ENCODE assay signal across 9 cellular contexts in the genomic region with DNA sequence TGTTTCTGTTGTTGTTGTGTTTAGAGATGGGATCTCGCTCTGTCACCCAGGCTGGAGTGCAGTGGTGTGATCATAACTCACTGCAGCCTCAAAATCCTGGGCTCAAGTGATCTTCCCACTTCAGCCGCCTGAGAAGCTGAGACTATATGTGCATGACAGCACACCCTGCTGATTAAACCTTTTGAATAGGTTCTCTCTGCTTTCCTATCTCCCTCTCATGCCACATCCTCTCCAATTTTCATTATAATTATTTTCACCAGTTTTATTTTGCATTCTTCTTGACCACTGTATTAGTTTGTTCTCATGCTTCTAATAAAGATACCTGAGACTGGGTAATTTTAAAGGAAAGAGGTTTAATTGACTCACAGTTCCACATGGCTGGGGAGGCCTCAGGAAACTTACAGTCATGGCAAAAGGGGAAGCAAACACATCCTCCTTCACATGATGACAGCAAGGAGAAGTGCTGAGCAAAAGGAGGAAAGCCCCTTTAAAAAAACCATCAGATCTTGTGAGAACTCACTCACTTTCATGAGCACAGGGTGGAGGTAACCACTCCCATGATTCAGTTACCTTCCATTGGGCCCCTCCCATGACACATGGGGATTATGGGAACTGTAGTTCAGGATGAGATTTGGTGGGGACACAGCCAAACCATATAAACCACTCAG. TPM values are rescaled to one million over a fixed set of nuclear protein-coding genes. Genes with fewer than 3 reads are reported as not detected.
A peak's percentile ranks its signal among the peaks of the same experiment; 100 is the strongest.
DNase-seq lines count a peak whose midpoint lies in the region; ATAC-seq and TF ChIP-seq lines count a peak whose summit lies in the region.
"Had no signal": no experiment of that assay in that cellular context is flagged by ENCODE, and none has a peak within 500 bp of the region (broad histone marks: within the 10 kb centered on the region; RNA-seq: fewer than 3 reads in every experiment).

No MANE protein-coding gene starts in this region.

- POLR2A ChIA-PET in HEK293T (lab: Yijun Ruan, JAX): interaction anchor here (0.8 to 1.6 kb wide), 2 partner anchors 12 to 13 kb away, joined by 3 to 8 read pairs; a partner anchor contains a TSS

- peaks cover 55% of the 10 kb centered on the region for H3K4me1 Mint-ChIP-seq in activated naive CD4-positive, alpha-beta T cell treated with anti-CD3 and anti-CD28 coated beads for 36 hours (ENCODE audit: low read depth)
- peaks cover 48% of the 10 kb centered on the region for H3K4me1 Mint-ChIP-seq in activated T-helper 17 cell treated with anti-CD3 and anti-CD28 coated beads, Interleukin-2, amount 50 U/mL, for 72 hours
- peaks cover 24% of the 10 kb centered on the region for H3K4me1 Mint-ChIP-seq in stimulated activated memory B cell treated with anti-CD40 and anti-IgM and Interleukin-4, amounts not matched to agents 10 μg/mL and 1 μg/mL and 100 μg/mL, for 72 hours

- peaks cover 3 to 98% (median 34%) of the 10 kb centered on the region in 6 donors for H3K36me3 ChIP-seq in spleen

- no peaks in the 10 kb centered on the region for H3K27me3 Mint-ChIP-seq in activated naive CD4-positive, alpha-beta T cell treated with anti-CD3 and anti-CD28 coated beads for 36 hours (ENCODE audit: low read depth)
- no peaks in the 10 kb centered on the region for H3K27me3 Mint-ChIP-seq in activated T-helper 17 cell treated with anti-CD3 and anti-CD28 coated beads, Interleukin-2, amount 50 U/mL, for 72 hours
- H3K27me3 Mint-ChIP-seq in stimulated activated memory B cell treated with anti-CD40 and anti-IgM and Interleukin-4, amounts not matched to agents 10 μg/mL and 1 μg/mL and 100 μg/mL, for 72 hours: no peaks in the 10 kb centered on the region

- intact Hi-C loops in activated naive CD4-positive, alpha-beta T cell treated with anti-CD3 and anti-CD28 coated beads for 36 hours (cut with micrococcal nuclease): loop anchor here (1.0 to 2.0 kb wide), 4 partner anchors 87 to 549 kb away; a partner anchor contains a TSS
- intact Hi-C loops in spleen (cut with DNase I; ENCODE audit: low total_unique reads): no loop called here

- H3K4me3 Mint-ChIP-seq in activated naive CD4-positive, alpha-beta T cell treated with anti-CD3 and anti-CD28 coated beads for 36 hours: no peak overlapping the region
- H3K4me3 Mint-ChIP-seq in activated T-helper 17 cell treated with anti-CD3 and anti-CD28 coated beads, Interleukin-2, amount 50 U/mL, for 72 hours: peak overlapping the region; percentile 58
- H3K4me3 Mint-ChIP-seq in stimulated activated memory B cell treated with anti-CD40 and anti-IgM and Interleukin-4, amounts not matched to agents 10 μg/mL and 1 μg/mL and 100 μg/mL, for 72 hours: no peak overlapping the region

- H3K9me3 Mint-ChIP-seq in activated naive CD4-positive, alpha-beta T cell treated with anti-CD3 and anti-CD28 coated beads for 36 hours: peaks cover 10% of the 10 kb centered on the region
- H3K9me3 Mint-ChIP-seq in activated T-helper 17 cell treated with anti-CD3 and anti-CD28 coated beads, Interleukin-2, amount 50 U/mL, for 72 hours: no peaks in the 10 kb centered on the region
- H3K9me3 Mint-ChIP-seq in stimulated activated memory B cell treated with anti-CD40 and anti-IgM and Interleukin-4, amounts not matched to agents 10 μg/mL and 1 μg/mL and 100 μg/mL, for 72 hours: peaks cover 22% of the 10 kb centered on the region

- H3K27ac ChIP-seq in spleen: no peak overlapping the region

- peaks cover 73% of the 10 kb centered on the region for H3K36me3 Mint-ChIP-seq in activated naive CD4-positive, alpha-beta T cell treated with anti-CD3 and anti-CD28 coated beads for 36 hours (ENCODE audit: low read depth)
- H3K36me3 Mint-ChIP-seq in activated T-helper 17 cell treated with anti-CD3 and anti-CD28 coated beads, Interleukin-2, amount 50 U/mL, for 72 hours (ENCODE audit: low read depth): peaks cover 100% of the 10 kb centered on the region
- peaks cover 93% of the 10 kb centered on the region for H3K36me3 Mint-ChIP-seq in stimulated activated memory B cell treated with anti-CD40 and anti-IgM and Interleukin-4, amounts not matched to agents 10 μg/mL and 1 μg/mL and 100 μg/mL, for 72 hours

- H3K27ac Mint-ChIP-seq in activated naive CD4-positive, alpha-beta T cell treated with anti-CD3 and anti-CD28 coated beads for 36 hours: peak overlapping the region; percentile 35
- H3K27ac Mint-ChIP-seq in activated T-helper 17 cell treated with anti-CD3 and anti-CD28 coated beads, Interleukin-2, amount 50 U/mL, for 72 hours: peak overlapping the region; percentile 87
- H3K27ac Mint-ChIP-seq in stimulated activated memory B cell treated with anti-CD40 and anti-IgM and Interleukin-4, amounts not matched to agents 10 μg/mL and 1 μg/mL and 100 μg/mL, for 72 hours: peak overlapping the region; percentile 63

- DNase-seq in activated naive CD4-positive, alpha-beta T cell treated with anti-CD3 and anti-CD28 coated beads for 36 hours: peak; percentile 70
- no peak for DNase-seq in activated naive CD4-positive, alpha-beta T cell (lab: John Stamatoyannopoulos, UW)
- no peak for DNase-seq in HEK293T (ENCODE audit: extremely low spot score)
- DNase-seq in cortex of kidney (lab: John Stamatoyannopoulos, UW): no peak
- DNase-seq in spleen: no peak
- DNase-seq: NCI-H1048 had no signal

- H3K27me3 ChIP-seq in spleen (replicated peaks in 1 of 7): no peaks in the 10 kb centered on the region

- H3K4me3 ChIP-seq in spleen: no peak overlapping the region

- TF ChIP-seq CTCF in spleen (IDR thresholded peaks at IDR 0.05 in 8 of 11, conservative IDR thresholded peaks at IDR 0.05 in 3 of 11): no peak

- CTCF ChIA-PET in activated naive CD4-positive, alpha-beta T cell treated with anti-CD3 and anti-CD28 coated beads for 36 hours (lab: Charles Lee): no interaction called here
- CTCF ChIA-PET in HEK293T (lab: Yijun Ruan, JAX): no interaction called here

- H3K9me3 ChIP-seq in spleen: peaks cover 0 to 19% (median 10%) of the 10 kb centered on the region in 8 donors

- 89 to 97% (median 95%) methylated on average over 2 of the region's 2 CpGs for WGBS in spleen, 5 donors

- ATAC-seq in HG03108 (IDR thresholded peaks at IDR 0.05; ENCODE audit: unreplicated experiment): peak; percentile 43
- peak; percentile 96 for ATAC-seq in activated T-helper 17 cell treated with anti-CD3 and anti-CD28 coated beads, Interleukin-2, amount 50 U/mL, for 72 hours (replicated peaks)
- ATAC-seq in stimulated activated memory B cell treated with anti-CD40 and anti-IgM and Interleukin-4, amounts not matched to agents 10 μg/mL and 1 μg/mL and 100 μg/mL, for 72 hours: peak; percentile 72

- no peak for TF ChIP-seq POLR2A in spleen (IDR thresholded peaks at IDR 0.05)

- no peaks in the 10 kb centered on the region for H3K4me1 ChIP-seq in spleen

TF ChIP-seq in HEK293T, 16 proteins besides CTCF, POLR2A, EP300 and RAD21:
- no peak for TF ChIP-seq NFRKB (IDR thresholded peaks at IDR 0.05)
- no peak for TF ChIP-seq SUZ12 (IDR thresholded peaks at IDR 0.05)
- no peak for TF ChIP-seq FOXM1 (IDR thresholded peaks at IDR 0.05; ENCODE audit: borderline replicate concordance)
- TF ChIP-seq BHLHE40 (IDR thresholded peaks at IDR 0.05; ENCODE audit: borderline replicate concordance): no peak
- no peak for TF ChIP-seq CTBP1 (IDR thresholded peaks at IDR 0.05; ENCODE audit: borderline replicate concordance)
- TF ChIP-seq ARNT (IDR thresholded peaks at IDR 0.05): no peak
- TF ChIP-seq, protein P1, sequence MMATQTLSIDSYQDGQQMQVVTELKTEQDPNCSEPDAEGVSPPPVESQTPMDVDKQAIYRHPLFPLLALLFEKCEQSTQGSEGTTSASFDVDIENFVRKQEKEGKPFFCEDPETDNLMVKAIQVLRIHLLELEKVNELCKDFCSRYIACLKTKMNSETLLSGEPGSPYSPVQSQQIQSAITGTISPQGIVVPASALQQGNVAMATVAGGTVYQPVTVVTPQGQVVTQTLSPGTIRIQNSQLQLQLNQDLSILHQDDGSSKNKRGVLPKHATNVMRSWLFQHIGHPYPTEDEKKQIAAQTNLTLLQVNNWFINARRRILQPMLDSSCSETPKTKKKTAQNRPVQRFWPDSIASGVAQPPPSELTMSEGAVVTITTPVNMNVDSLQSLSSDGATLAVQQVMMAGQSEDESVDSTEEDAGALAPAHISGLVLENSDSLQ (IDR thresholded peaks at IDR 0.05): no peak
- TF ChIP-seq ZNF384 (IDR thresholded peaks at IDR 0.05): no peak
- no peak for TF ChIP-seq ELF4 (IDR thresholded peaks at IDR 0.05)
- TF ChIP-seq L3MBTL2 (conservative IDR thresholded peaks at IDR 0.05): no peak
- TF ChIP-seq LEF1 (IDR thresholded peaks at IDR 0.05; ENCODE audit: borderline replicate concordance): no peak
- no peak for TF ChIP-seq FOXK2 (IDR thresholded peaks at IDR 0.05)
- no peak for TF ChIP-seq FOXA1 (IDR thresholded peaks at IDR 0.05)
- TF ChIP-seq TARDBP (IDR thresholded peaks at IDR 0.05): no peak

RNA-seq across cellular contexts. Expression of a gene that starts 12.9 kb away (rescaled TPM):
- total RNA-seq in activated naive CD4-positive, alpha-beta T cell treated with anti-CD3 and anti-CD28 coated beads for 36 hours: 10 to 100 TPM; 35.8 to 37.9 TPM
- 10 to 100 TPM; 32.7 to 33.9 TPM for total RNA-seq in activated T-helper 17 cell treated with anti-CD3 and anti-CD28 coated beads, Interleukin-2, amount 50 U/mL, for 72 hours
- total RNA-seq in spleen: 10 to 100 TPM; 22.0 to 35.5 (median 27.8) TPM
- 10 to 100 TPM; 11.0 to 12.8 (median 12.1) TPM for polyA plus RNA-seq in spleen

Comparison
In these comparisons a context has a peak if more than half of its experiments do, and no peak if none do; other contexts are left out.
1. H3K27ac Mint-ChIP-seq: peak in every context shown above with its lines; median percentile 87 in activated T-helper 17 cell treated with anti-CD3 and anti-CD28 coated beads, Interleukin-2, amount 50 U/mL, for 72 hours; 63 in stimulated activated memory B cell treated with anti-CD40 and anti-IgM and Interleukin-4, amounts not matched to agents 10 μg/mL and 1 μg/mL and 100 μg/mL, for 72 hours; 35 in activated naive CD4-positive, alpha-beta T cell treated with anti-CD3 and anti-CD28 coated beads for 36 hours.
2. ATAC-seq: peak in every context shown above with its lines; median percentile 96 in activated T-helper 17 cell treated with anti-CD3 and anti-CD28 coated beads, Interleukin-2, amount 50 U/mL, for 72 hours; 72 in stimulated activated memory B cell treated with anti-CD40 and anti-IgM and Interleukin-4, amounts not matched to agents 10 μg/mL and 1 μg/mL and 100 μg/mL, for 72 hours; 43 in HG03108.